8 cellular contexts compared by ENCODE assay signal in the genomic region with DNA sequence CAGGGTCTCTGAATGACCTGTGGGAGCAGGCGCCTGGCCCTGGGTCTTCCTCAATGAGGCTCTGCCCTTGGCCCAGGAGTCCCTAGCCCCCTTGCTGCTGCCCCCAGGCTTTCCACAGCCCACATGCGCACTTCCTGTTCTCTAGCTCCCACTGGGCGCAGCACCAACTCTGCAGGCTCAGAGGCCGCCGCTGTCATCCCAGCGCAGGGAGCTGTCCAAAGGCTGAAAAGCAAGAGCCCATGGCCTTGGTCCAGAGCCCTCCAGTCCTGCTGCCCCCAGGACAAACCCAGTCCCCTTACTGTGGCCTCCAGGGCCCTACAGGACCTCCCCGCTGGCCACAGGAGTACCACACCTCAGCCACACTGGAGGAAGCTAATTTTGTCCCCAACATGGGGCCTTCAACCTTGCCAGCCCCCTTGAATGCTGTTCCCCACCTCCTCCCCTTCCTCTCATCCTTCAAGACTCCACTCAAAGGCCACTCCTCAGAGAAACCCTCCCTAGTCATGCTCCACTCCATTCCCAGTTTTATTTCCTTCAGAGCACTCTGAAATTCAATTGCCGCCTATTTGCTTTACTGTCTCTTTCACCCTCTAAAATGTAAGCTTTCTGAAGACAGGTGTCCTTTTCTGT. TPM values are rescaled to one million over a fixed set of nuclear protein-coding genes. Genes with fewer than 3 reads are reported as not detected.
DNase-seq lines count a peak whose midpoint lies in the region; TF ChIP-seq lines count a peak whose summit lies in the region.

No MANE protein-coding gene starts in this region.

- no peaks in the 10 kb centered on the region for H3K36me3 Mint-ChIP-seq in progenitor cell of endocrine pancreas (ENCODE audit: insufficient read depth)

- H3K4me1 Mint-ChIP-seq in progenitor cell of endocrine pancreas (ENCODE audit: low read depth), result no peaks in the 10 kb centered on the region

- TF ChIP-seq CTCF in fibroblast of villous mesenchyme (IDR thresholded peaks at IDR 0.05; ENCODE audit: insufficient read depth, low read depth, low read length) (no peak), progenitor cell of endocrine pancreas (IDR thresholded peaks at IDR 0.05; ENCODE audit: unreplicated experiment) (peak; percentile 12)

- no peak overlapping the region for H3K27ac Mint-ChIP-seq in progenitor cell of endocrine pancreas

- H3K36me3 ChIP-seq in H7 (replicated peaks; ENCODE audit: control insufficient read depth, insufficient read depth, low read length), result no peaks in the 10 kb centered on the region

- H3K4me3 ChIP-seq in H7 (ENCODE audit: insufficient read depth, low read depth, low read length) (no peak overlapping the region), fibroblast of villous mesenchyme (ENCODE audit: low read depth, low read length) (no peak overlapping the region)

- H3K27me3 Mint-ChIP-seq in progenitor cell of endocrine pancreas, result peaks cover 58% of the 10 kb centered on the region

- no peaks in the 10 kb centered on the region for H3K9me3 Mint-ChIP-seq in progenitor cell of endocrine pancreas (ENCODE audit: low read depth)

- DNase-seq in H7 (peak; percentile 90), SK-MEL-5 (ENCODE audit: low read depth, low spot score) (peak; percentile 56), fibroblast of villous mesenchyme (ENCODE audit: low read depth) (peak; percentile 74), progenitor cell of endocrine pancreas (ENCODE audit: low spot score, unreplicated experiment) (peak; percentile 89), NCI-H2107 treated with DMSO at 0.1 percent for 48 hours (lab: John Stamatoyannopoulos, UW; ENCODE audit: unreplicated experiment) (no peak), NCI-H1436 treated with DMSO at 0.1 percent for 48 hours (lab: John Stamatoyannopoulos, UW) (no peak), KG1 (lab: John Stamatoyannopoulos, UW) (no peak)
- DNase-seq in stimulated activated CD4-positive, alpha-beta T cell treated with anti-CD3 and anti-CD28 coated beads, Interleukin-4, amount 100 ng/mL, for 1 hour, result no peak

- in situ Hi-C loops in SK-MEL-5 (cut with HindIII; ENCODE audit: low pct_unique_long_range_greater_than_20kb, low sequenced_read_pairs), result no loop called here

- H3K27me3 ChIP-seq in H7 (ENCODE audit: control insufficient read depth, insufficient read depth, low read length), result peaks cover 3% of the 10 kb centered on the region; the same call in 1 of the 2 replicates

- no peak overlapping the region for H3K4me3 Mint-ChIP-seq in progenitor cell of endocrine pancreas (ENCODE audit: low read depth)

RNA-seq across cellular contexts. Expression of a gene that starts 8.0 kb away (rescaled TPM):
- total RNA-seq in H7 (2014; rRNA removed; shearing (Covaris generic)), result 0.90 and 2.4 TPM in 2 replicates
- total RNA-seq in SK-MEL-5 (2014; rRNA removed; shearing (Covaris generic)), result not detected in 2 replicates
- 0.05 TPM in 1 of 2 replicates, not detected in the other for polyA plus RNA-seq in SK-MEL-5 (2015; cell fraction: cytosol; rRNA removed)
- polyA plus RNA-seq in SK-MEL-5 (2015; cell fraction: nucleus; rRNA removed), result 0.18 and 0.74 TPM in 2 replicates
- total RNA-seq in fibroblast of villous mesenchyme (1.3 and 1.9 TPM in 2 replicates), progenitor cell of endocrine pancreas (0.89 and 1.6 TPM in 2 replicates)

Comparison
In these comparisons a context has a peak if more than half of its experiments do, and no peak if none do; other contexts are left out.
1. DNase-seq: peak in H7 (single experiment), SK-MEL-5 (single experiment), fibroblast of villous mesenchyme (single experiment) and progenitor cell of endocrine pancreas (single experiment); none in NCI-H2107 treated with DMSO at 0.1 percent for 48 hours (single experiment), stimulated activated CD4-positive, alpha-beta T cell treated with anti-CD3 and anti-CD28 coated beads, Interleukin-4, amount 100 ng/mL, for 1 hour (single experiment), NCI-H1436 treated with DMSO at 0.1 percent for 48 hours (single experiment) and KG1 (single experiment).